In the genomic region with DNA sequence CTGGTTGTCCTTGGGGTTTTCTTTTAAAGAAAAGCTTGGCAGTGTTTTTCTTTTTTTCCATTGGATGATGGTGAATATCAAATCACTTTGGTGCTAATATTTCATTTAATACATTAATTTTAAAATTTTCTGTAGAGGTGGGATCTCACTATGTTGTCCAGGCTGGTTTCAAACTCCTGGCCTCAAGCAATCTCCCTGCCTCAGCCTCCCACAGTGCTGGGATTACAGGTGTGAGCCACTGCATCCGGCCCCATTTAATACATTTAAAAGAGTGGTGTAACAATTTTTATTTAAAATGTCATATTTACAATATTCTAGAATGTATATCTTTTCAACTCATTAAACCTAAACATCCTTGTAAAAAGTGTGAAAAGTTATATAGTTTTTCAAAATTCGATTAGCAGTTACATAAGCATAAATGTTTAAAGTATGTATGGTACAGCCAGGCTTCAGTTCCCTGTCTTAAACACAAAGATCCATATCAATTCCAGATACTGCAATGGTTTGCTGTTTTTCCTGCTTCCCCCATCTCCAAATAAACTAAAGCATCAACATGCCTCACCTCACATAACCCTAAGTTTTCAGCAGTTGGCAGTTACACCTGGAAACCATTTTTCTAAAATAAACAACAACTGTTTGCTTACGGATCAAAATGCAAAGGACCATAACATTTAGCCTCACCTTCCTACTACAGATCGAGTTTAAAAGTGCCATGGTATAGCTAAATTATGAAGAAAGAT, we compare ENCODE assay signal across 18 cellular contexts. TPM values are rescaled to one million over a fixed set of nuclear protein-coding genes. Genes with fewer than 3 reads are reported as not detected.
DNase-seq lines count a peak whose midpoint lies in the region; ATAC-seq and TF ChIP-seq lines count a peak whose summit lies in the region.
"Had no signal": no experiment of that assay in that cellular context is flagged by ENCODE, and none has a peak within 500 bp of the region (broad histone marks: within the 10 kb centered on the region; RNA-seq: fewer than 3 reads in every experiment).

No MANE protein-coding gene starts in this region.

- H3K9me3 ChIP-seq in CD4-positive, alpha-beta T cell (ENCODE audit: control insufficient read depth, low read length): no peaks in the 10 kb centered on the region
- H3K9me3 ChIP-seq in H9 (ENCODE audit: control insufficient read depth, low read depth, low read length) (no peaks in the 10 kb centered on the region), tibial artery (no peaks in the 10 kb centered on the region)
- H3K9me3 ChIP-seq: neutrophil had no signal

- no peak overlapping the region for H3K9ac ChIP-seq in H9 (ENCODE audit: extremely low read depth, insufficient read length, low read length)
- H3K9ac ChIP-seq: KMS-11 had no signal

- H3K79me2 ChIP-seq in H9 (ENCODE audit: insufficient read depth, low read length): no peaks in the 10 kb centered on the region

- no peaks in the 10 kb centered on the region for H3K36me3 ChIP-seq in tibial artery
- H3K36me3 ChIP-seq: neutrophil had no signal

- no peak overlapping the region for H2BK5ac ChIP-seq in H9 (ENCODE audit: insufficient read length, low read length)

- intact Hi-C loops in CD4-positive, alpha-beta T cell (cut with DNase I, micrococcal nuclease): no loop called here
- intact Hi-C loops in tibial artery (cut with DNase I; ENCODE audit: low total_unique reads): no loop called here

- no peaks in the 10 kb centered on the region for H4K20me1 ChIP-seq in H9 (ENCODE audit: control insufficient read depth, insufficient read depth, insufficient read length)

- H4K8ac ChIP-seq in H9 (replicated peaks; ENCODE audit: insufficient read length, low read depth, low read length): no peak overlapping the region

- H3K18ac ChIP-seq in H9 (ENCODE audit: insufficient read length, low read depth, low read length): no peak overlapping the region

- H3K4me1 ChIP-seq in H9 (ENCODE audit: insufficient read depth, low read length): no peaks in the 10 kb centered on the region
- peaks cover 0 to 12% (median 2%) of the 10 kb centered on the region in 4 donors for H3K4me1 ChIP-seq in tibial artery

- H3K27ac ChIP-seq in CD4-positive, alpha-beta T cell (ENCODE audit: low read depth, low read length): no peak overlapping the region
- H3K27ac ChIP-seq in epithelial cell of prostate (peak overlapping the region; percentile 91), H9 (ENCODE audit: insufficient read length, low read depth, low read length) (no peak overlapping the region), tibial artery (no peak overlapping the region)
- H3K27ac ChIP-seq: foreskin keratinocyte, KMS-11, neutrophil had no signal

- CTCF ChIA-PET in CD4-positive, alpha-beta T cell (lab: Charles Lee): interaction anchor here (0.6 kb wide), 1 partner anchor 219 kb away, joined by 3 read pairs; no protein-coding TSS in a partner anchor

- POLR2A ChIA-PET in CD4-positive, alpha-beta T cell (lab: Charles Lee): interaction anchor here (0.6 to 2.3 kb wide), 3 partner anchors 9 to 119 kb away, joined by 3 to 8 read pairs (median 3); a partner anchor contains a TSS

- no peaks in the 10 kb centered on the region for H3K36me3 Mint-ChIP-seq in CD4-positive, alpha-beta T cell (ENCODE audit: low read depth)
- H3K36me3 Mint-ChIP-seq in H9 (ENCODE audit: insufficient read depth in 1 of 3, low read depth in 3 of 3): no peaks in the 10 kb centered on the region
- H3K36me3 Mint-ChIP-seq: stimulated activated naive B cell treated with anti-CD40 and anti-IgM and Interleukin-4, amounts not matched to agents 10 μg/mL and 1 μg/mL and 100 μg/mL, for 72 hours had no signal

- DNase-seq in CD4-positive, alpha-beta T cell: no peak
- DNase-seq in NCI-H1436 (lab: John Stamatoyannopoulos, UW) (peak; percentile 47), NCI-H526 treated with DMSO at 0.1 percent for 48 hours (lab: John Stamatoyannopoulos, UW) (peak; percentile 89), epithelial cell of prostate (ENCODE audit: low read depth, low spot score) (no peak), H9 (no peak), glomerular visceral epithelial cell (ENCODE audit: extremely low spot score) (no peak), tibial artery (no peak)
- DNase-seq: activated CD4-positive, alpha-beta T cell treated with anti-CD3 and anti-CD28 coated beads, Interleukin-2, amount 10 ng/mL, durations not matched to agents 7 days and 5 days; activated T-cell treated with anti-CD3 and anti-CD28 coated beads, Interleukin-2, amount 50 U/mL, for 72 hours; DND-41; foreskin keratinocyte; HCEC 1CT; mesenchymal stem cell; NCI-H446 treated with DMSO at 0.1 percent for 48 hours; stimulated activated naive B cell treated with anti-CD40 and anti-IgM and Interleukin-4, amounts not matched to agents 10 μg/mL and 1 μg/mL and 100 μg/mL, for 72 hours had no signal

- H4K5ac ChIP-seq in H9 (ENCODE audit: insufficient read length, low read depth, low read length): no peak overlapping the region

- no peaks in the 10 kb centered on the region for H3K23me2 ChIP-seq in H9 (ENCODE audit: insufficient read length, low read depth, low read length, poor library complexity, severe bottlenecking)

- no peak overlapping the region for H2BK12ac ChIP-seq in H9 (ENCODE audit: insufficient read length, low read depth, low read length)

- peak overlapping the region; percentile 81 for H3K27ac Mint-ChIP-seq in CD4-positive, alpha-beta T cell
- H3K27ac Mint-ChIP-seq in H9: no peak overlapping the region; a peak in 1 of 7 replicates
- H3K27ac Mint-ChIP-seq: stimulated activated naive B cell treated with anti-CD40 and anti-IgM and Interleukin-4, amounts not matched to agents 10 μg/mL and 1 μg/mL and 100 μg/mL, for 72 hours had no signal

- no peak overlapping the region for H3T11ph ChIP-seq in H9 (ENCODE audit: low read length)

- no peaks in the 10 kb centered on the region for H3K27me3 Mint-ChIP-seq in CD4-positive, alpha-beta T cell
- no peaks in the 10 kb centered on the region for H3K27me3 Mint-ChIP-seq in H9 (ENCODE audit: low read depth)

- H2BK120ac ChIP-seq in H9 (ENCODE audit: low read depth, low read length, poor library complexity, severe bottlenecking): no peak overlapping the region

- WGBS in H9 (ENCODE audit: extremely low coverage, insufficient read length, low lambda C conversion rate): no CpG with 5 or more reads among the region's 4 CpGs

- ATAC-seq in CD4-positive, alpha-beta T cell (ENCODE audit: poor library complexity): no peak
- ATAC-seq in GM21360 (IDR thresholded peaks at IDR 0.05; ENCODE audit: unreplicated experiment): no peak
- ATAC-seq: activated T-cell treated with anti-CD3 and anti-CD28 coated beads, Interleukin-2, amount 50 U/mL, for 72 hours; foreskin keratinocyte; stimulated activated naive B cell treated with anti-CD40 and anti-IgM and Interleukin-4, amounts not matched to agents 10 μg/mL and 1 μg/mL and 100 μg/mL, for 72 hours had no signal

- no peak overlapping the region for H2AK5ac ChIP-seq in H9 (ENCODE audit: insufficient read length, low read length)

- no peak overlapping the region for H3K4me3 ChIP-seq in tibial artery

- no peak overlapping the region for H2BK15ac ChIP-seq in H9 (ENCODE audit: low read depth, low read length)

- H3K4me2 ChIP-seq in H9 (ENCODE audit: insufficient read depth, insufficient read length, low read length): no peak overlapping the region
- H3K4me2 ChIP-seq: KMS-11 had no signal

- no peak overlapping the region for H2AFZ ChIP-seq in H9 (ENCODE audit: low read length)

- no peak overlapping the region for H3K23ac ChIP-seq in H9 (ENCODE audit: insufficient read length, low read depth, low read length)

- H3K14ac ChIP-seq in H9 (ENCODE audit: insufficient read depth, low read length): no peak overlapping the region

- H3K4me3 Mint-ChIP-seq in CD4-positive, alpha-beta T cell: no peak overlapping the region
- H3K4me3 Mint-ChIP-seq in H9: no peak overlapping the region
- H3K4me3 Mint-ChIP-seq: activated CD4-positive, alpha-beta T cell treated with anti-CD3 and anti-CD28 coated beads, Interleukin-2, amount 10 ng/mL, durations not matched to agents 7 days and 5 days; stimulated activated naive B cell treated with anti-CD40 and anti-IgM and Interleukin-4, amounts not matched to agents 10 μg/mL and 1 μg/mL and 100 μg/mL, for 72 hours had no signal

- H3K56ac ChIP-seq in H9 (ENCODE audit: insufficient read length, low read depth, low read length): no peak overlapping the region

- no peaks in the 10 kb centered on the region for H3K9me3 Mint-ChIP-seq in CD4-positive, alpha-beta T cell
- H3K9me3 Mint-ChIP-seq in H9: no peaks in the 10 kb centered on the region
- H3K9me3 Mint-ChIP-seq: activated CD4-positive, alpha-beta T cell treated with anti-CD3 and anti-CD28 coated beads, Interleukin-2, amount 10 ng/mL, durations not matched to agents 7 days and 5 days; activated T-cell treated with anti-CD3 and anti-CD28 coated beads, Interleukin-2, amount 50 U/mL, for 72 hours; stimulated activated naive B cell treated with anti-CD40 and anti-IgM and Interleukin-4, amounts not matched to agents 10 μg/mL and 1 μg/mL and 100 μg/mL, for 72 hours had no signal

- H2BK20ac ChIP-seq in H9 (ENCODE audit: low read depth, low read length, poor library complexity, severe bottlenecking): no peak overlapping the region

- no peaks in the 10 kb centered on the region for H3K27me3 ChIP-seq in CD4-positive, alpha-beta T cell (ENCODE audit: control insufficient read depth, insufficient read depth, low read length)
- H3K27me3 ChIP-seq in H9 (ENCODE audit: insufficient read depth, low read length) (no peaks in the 10 kb centered on the region), tibial artery (no peaks in the 10 kb centered on the region)
- H3K27me3 ChIP-seq: foreskin keratinocyte, neutrophil had no signal

- H3K79me1 ChIP-seq in H9 (ENCODE audit: insufficient read depth, low read depth, low read length, poor library complexity, severe bottlenecking): no peaks in the 10 kb centered on the region

- no peak overlapping the region for H4K91ac ChIP-seq in H9 (ENCODE audit: insufficient read length, low read depth, low read length)

- no peak for TF ChIP-seq CTCF in CD4-positive, alpha-beta T cell (IDR thresholded peaks at IDR 0.05)
- no peak for TF ChIP-seq CTCF in H9 (conservative IDR thresholded peaks at IDR 0.05)
- TF ChIP-seq CTCF in tibial artery (IDR thresholded peaks at IDR 0.05): no peak

- peaks cover 44% of the 10 kb centered on the region for H3K4me1 Mint-ChIP-seq in CD4-positive, alpha-beta T cell (ENCODE audit: low read depth)
- peaks cover 12 to 13% of the 10 kb centered on the region in 2 experiments for H3K4me1 Mint-ChIP-seq in H9
- H3K4me1 Mint-ChIP-seq: stimulated activated naive B cell treated with anti-CD40 and anti-IgM and Interleukin-4, amounts not matched to agents 10 μg/mL and 1 μg/mL and 100 μg/mL, for 72 hours had no signal

- no peak overlapping the region for H3K4ac ChIP-seq in H9 (ENCODE audit: low read depth, low read length)

RNA-seq across cellular contexts. Expression of a gene that starts 8.9 kb away (rescaled TPM):
- total RNA-seq in CD4-positive, alpha-beta T cell: 100 to 1,000 TPM; 138 to 144 TPM
- 14.2 and 15.3 TPM in 2 replicates for total RNA-seq in H9 (2021)

Comparison
In these comparisons a context has a peak if more than half of its experiments do, and no peak if none do; other contexts are left out.
1. DNase-seq: peak in NCI-H1436 (single experiment) and NCI-H526 treated with DMSO at 0.1 percent for 48 hours (single experiment); none in CD4-positive, alpha-beta T cell (0 of 10), epithelial cell of prostate (single experiment), H9 (single experiment), glomerular visceral epithelial cell (single experiment) and tibial artery (0 of 2).